ENCODE assay signal across 8 cellular contexts in genomic region chr5:40485021-40485998, GRCh38.
DNase-seq lines count a peak whose midpoint lies in the region; ATAC-seq, FAIRE-seq and TF ChIP-seq lines count a peak whose summit lies in the region.

No MANE protein-coding gene starts in this region.

- peak; percentile 64 for ATAC-seq in GM18867 (IDR thresholded peaks at IDR 0.05; ENCODE audit: unreplicated experiment)
- peak; percentile 40; the same call in 1 of the 3 replicates for ATAC-seq in HepG2

- FAIRE-seq in H54 (lab: Jason Lieb, UNC) (peak; percentile 11), HepG2 (lab: Jason Lieb, UNC) (no peak)

- H3K4me1 ChIP-seq in HepG2 (ENCODE audit: insufficient read depth, low read length): 0 out of 2 replicates have a peak, but pooled peaks cover 7% of the 10 kb centered on the region
- no peaks in the 10 kb centered on the region for H3K4me1 ChIP-seq in thyroid gland

- H3K79me2 ChIP-seq in HepG2 (ENCODE audit: insufficient read depth, low read length): no peaks in the 10 kb centered on the region

- H3K4me2 ChIP-seq in HepG2 (ENCODE audit: low read depth, low read length): peak overlapping the region; percentile 14; the same call in 1 of the 2 replicates

- CTCF ChIA-PET in HepG2 (lab: Yijun Ruan, JAX; ENCODE audit: low intra/inter-chr PET ratio, low total read pairs): no interaction called here

- TF ChIP-seq EP300 in HepG2 (IDR thresholded peaks at IDR 0.05; ENCODE audit: low read depth in 2 of 2, low read length in 2 of 2) (no peak), HepG2 (CRISPR knock-in tag; IDR thresholded peaks at IDR 0.05; ENCODE audit: borderline replicate concordance) (no peak)

- WGBS in HepG2 (ENCODE audit: low lambda C conversion rate): 27% methylated on average over 10 of the region's 10 CpGs
- WGBS in thyroid gland, 2 donors: 81 to 82% methylated on average over 10 of the region's 10 CpGs

- H4K20me1 ChIP-seq in HepG2 (ENCODE audit: insufficient read depth, low read length): no peaks in the 10 kb centered on the region

- no peaks in the 10 kb centered on the region for H3K27me3 ChIP-seq in HepG2 (ENCODE audit: control insufficient read depth in 1 of 2, insufficient read depth in 2 of 2, low read length in 2 of 2)
- no peaks in the 10 kb centered on the region for H3K27me3 ChIP-seq in thyroid gland

- no peak overlapping the region for H3K9ac ChIP-seq in HepG2 (ENCODE audit: insufficient read depth, low read depth, low read length)

- H3K4me3 ChIP-seq in HepG2 (replicated peaks in 1 of 3; ENCODE audit: insufficient read depth in 1 of 3, low read depth in 2 of 3, low read length in 3 of 3): no peak overlapping the region
- H3K4me3 ChIP-seq in thyroid gland (replicated peaks in 1 of 3): no peak overlapping the region

- in situ Hi-C loops in KBM-7 (cut with MboI; ENCODE audit: low pct_unique_long_range_greater_than_20kb, low sequenced_read_pairs): no loop called here
- in situ Hi-C loops in HepG2 (cut with HindIII; ENCODE audit: extremely low pct_ligation_motif_present, low pct_unique_long_range_greater_than_20kb): no loop called here

- no peaks in the 10 kb centered on the region for H3K9me3 ChIP-seq in HepG2 (ENCODE audit: low read length)
- no peaks in the 10 kb centered on the region for H3K9me3 ChIP-seq in thyroid gland

- intact Hi-C loops in HepG2 (cut with micrococcal nuclease; ENCODE audit: unreplicated experiment): no loop called here
- intact Hi-C loops in thyroid gland (cut with DNase I): no loop called here

- POLR2A ChIA-PET in HepG2 (lab: Yijun Ruan, JAX): no interaction called here

- BruUV-seq in HepG2 (replicated peaks; lab: Mats Ljungman, UMichigan): no TSS peak

- H2AFZ ChIP-seq in HepG2 (ENCODE audit: low read length): no peak overlapping the region

- no peak for TF ChIP-seq RAD21 in HepG2 (CRISPR knock-in tag; IDR thresholded peaks at IDR 0.05)

- no peak for TF ChIP-seq CTCF in HepG2 (CRISPR knock-in tag; IDR thresholded peaks at IDR 0.05)
- TF ChIP-seq CTCF in thyroid gland (IDR thresholded peaks at IDR 0.05): no peak

- H3K36me3 ChIP-seq in HepG2 (replicated peaks in 1 of 2; ENCODE audit: control insufficient read depth in 1 of 2, insufficient read depth in 2 of 2, low read length in 2 of 2): no peaks in the 10 kb centered on the region
- no peaks in the 10 kb centered on the region for H3K36me3 ChIP-seq in thyroid gland

- H3K27ac ChIP-seq in HepG2 (ENCODE audit: extremely low read length, insufficient read depth, low read length) (no peak overlapping the region), thyroid gland (no peak overlapping the region)

- DNase-seq in H54 (ENCODE audit: insufficient read length, low spot score) (no peak), KBM-7 (peak; percentile 32), HepG2 (ENCODE audit: low spot score) (no peak), thyroid gland (no peak), HPDE6-E6E7 (ENCODE audit: extremely low spot score) (no peak), activated T-cell treated with anti-CD3 and anti-CD28 coated beads for 4 hours (no peak), AG08395 (ENCODE audit: low spot score) (no peak)

- no peak for TF ChIP-seq POLR2A in H54 (IDR thresholded peaks at IDR 0.05; ENCODE audit: low read depth, low read length)
- TF ChIP-seq POLR2A in HepG2 (IDR thresholded peaks at IDR 0.05; ENCODE audit: insufficient read depth in 1 of 2, low read depth in 2 of 2, low read length in 2 of 2): no peak
- TF ChIP-seq POLR2A in thyroid gland (IDR thresholded peaks at IDR 0.05): no peak

TF ChIP-seq in HepG2, 621 proteins besides CTCF, POLR2A, EP300 and RAD21:
- TF ChIP-seq ELF1 (CRISPR knock-in tag; IDR thresholded peaks at IDR 0.05): no peak
- TF ChIP-seq CEBPB (IDR thresholded peaks at IDR 0.05; ENCODE audit: borderline replicate concordance, low read depth, low read length): peak; percentile 68
- no peak for TF ChIP-seq ZNF569 (CRISPR knock-in tag; IDR thresholded peaks at IDR 0.05; ENCODE audit: borderline replicate concordance)
- no peak for TF ChIP-seq SPEN (CRISPR knock-in tag; IDR thresholded peaks at IDR 0.05; ENCODE audit: low read depth)
- TF ChIP-seq ZFX (CRISPR knock-in tag; IDR thresholded peaks at IDR 0.05; ENCODE audit: low read depth): no peak
- TF ChIP-seq PLRG1 (conservative IDR thresholded peaks at IDR 0.05): no peak
- TF ChIP-seq SNAPC5 (CRISPR knock-in tag; IDR thresholded peaks at IDR 0.05; ENCODE audit: borderline replicate concordance): no peak
- no peak for TF ChIP-seq POLR2G (IDR thresholded peaks at IDR 0.05; ENCODE audit: low read depth, low read length)
- no peak for TF ChIP-seq ZNF296 (CRISPR knock-in tag; conservative IDR thresholded peaks at IDR 0.05)
- no peak for TF ChIP-seq RXRB (CRISPR knock-in tag; IDR thresholded peaks at IDR 0.05; ENCODE audit: borderline replicate concordance)
- TF ChIP-seq ZNF335 (CRISPR knock-in tag; IDR thresholded peaks at IDR 0.05): no peak
- no peak for TF ChIP-seq HMGXB3 (CRISPR knock-in tag; IDR thresholded peaks at IDR 0.05; ENCODE audit: borderline replicate concordance)
- TF ChIP-seq CCDC6 (CRISPR knock-in tag; IDR thresholded peaks at IDR 0.05): no peak
- TF ChIP-seq HOXA7 (CRISPR knock-in tag; IDR thresholded peaks at IDR 0.05): no peak
- TF ChIP-seq ZBTB21 (CRISPR knock-in tag; IDR thresholded peaks at IDR 0.05): no peak
- peak; percentile 27; the same call in 1 of the 2 replicates for TF ChIP-seq HNF4A (CRISPR knock-in tag; IDR thresholded peaks at IDR 0.05)
- peak; percentile 76; the same call in 1 of the 2 replicates for TF ChIP-seq HOXA5 (CRISPR knock-in tag; IDR thresholded peaks at IDR 0.05)
- TF ChIP-seq ZNF781 (CRISPR knock-in tag; IDR thresholded peaks at IDR 0.05; ENCODE audit: borderline replicate concordance, not compliant biosample characterization): no peak
- peak in 1 of 2 experiments; percentile 16; a peak in 1 of 4 replicates for TF ChIP-seq ATF4 (CRISPR knock-in tag; IDR thresholded peaks at IDR 0.05)
- no peak for TF ChIP-seq POLR2AphosphoS5 (IDR thresholded peaks at IDR 0.05; ENCODE audit: low read depth, low read length)
- TF ChIP-seq HMG20A (CRISPR knock-in tag; IDR thresholded peaks at IDR 0.05; ENCODE audit: borderline replicate concordance): no peak
TF ChIP-seq in HepG2: peak in this region for 4.
